8 cellular contexts compared by ENCODE assay signal in genomic region chr20:1391640-1392442, GRCh38. TPM values are rescaled to one million over a fixed set of nuclear protein-coding genes. Genes with fewer than 3 reads are reported as not detected.
DNase-seq lines count a peak whose midpoint lies in the region; ATAC-seq, FAIRE-seq and TF ChIP-seq lines count a peak whose summit lies in the region.

No MANE protein-coding gene starts in this region.

- peaks cover 57% of the 10 kb centered on the region for H3K4me1 ChIP-seq in PC-9 (replicated peaks; ENCODE audit: insufficient read depth)
- peaks cover 53% of the 10 kb centered on the region for H3K4me1 ChIP-seq in HepG2 (ENCODE audit: insufficient read depth, low read length)
- peaks cover 35% of the 10 kb centered on the region for H3K4me1 ChIP-seq in testis

- intact Hi-C loops in PC-9 (cut with micrococcal nuclease; ENCODE audit: unreplicated experiment) (loop anchor here (1.0 to 2.0 kb wide), 3 partner anchors 45 to 75 kb away; partner anchors contain the start of gene NSFL1C), HepG2 (cut with micrococcal nuclease; ENCODE audit: unreplicated experiment) (loop anchor here (2.0 to 10.0 kb wide), 3 partner anchors 45 to 277 kb away; partner anchors contain the start of genes NSFL1C and PSMF1), testis (cut with DNase I; ENCODE audit: low total_unique reads) (loop anchor here (5.0 kb wide), 1 partner anchor 65 kb away; the partner anchor contains the start of gene SDCBP2)

- H2AFZ ChIP-seq in PC-9, result no peak overlapping the region
- H2AFZ ChIP-seq in HepG2 (ENCODE audit: low read length), result no peak overlapping the region

- peaks cover 8% of the 10 kb centered on the region; the same call in 1 of the 2 replicates for H3F3A ChIP-seq in PC-9 (ENCODE audit: insufficient read depth, low read depth)

- CTCF ChIA-PET in PC-9 (lab: Charles Lee), result interaction anchor here (0.7 to 0.8 kb wide), 3 partner anchors 15 to 110 kb away, joined by 6 to 15 read pairs (median 9); no protein-coding TSS in a partner anchor
- CTCF ChIA-PET in HepG2 (lab: Yijun Ruan, JAX; ENCODE audit: low intra/inter-chr PET ratio, low total read pairs), result interaction anchor here (1.0 kb wide), 1 partner anchor 45 kb away, joined by 3 read pairs; no protein-coding TSS in a partner anchor

- no peak for TF ChIP-seq RAD21 in HepG2 (CRISPR knock-in tag; IDR thresholded peaks at IDR 0.05)

- in situ Hi-C loops in HepG2 (cut with HindIII; ENCODE audit: extremely low pct_ligation_motif_present, low pct_unique_long_range_greater_than_20kb), result no loop called here

- TF ChIP-seq CTCF in GM12864 (IDR thresholded peaks at IDR 0.05; ENCODE audit: low read depth, low read length, missing control alignments) (no peak), PC-9 (conservative IDR thresholded peaks at IDR 0.05) (no peak), cardiac fibroblast (IDR thresholded peaks at IDR 0.05; ENCODE audit: low read depth, low read length) (no peak), HepG2 (CRISPR knock-in tag; IDR thresholded peaks at IDR 0.05) (no peak), testis (IDR thresholded peaks at IDR 0.05) (no peak)

- POLR2A ChIA-PET in PC-9 (lab: Charles Lee; ENCODE audit: unreplicated experiment) (interaction anchor here (0.5 to 0.8 kb wide), 3 partner anchors 24 to 1021 kb away, joined by 3 to 42 read pairs (median 27); no protein-coding TSS in a partner anchor), HepG2 (lab: Yijun Ruan, JAX) (interaction anchor here (0.7 to 4.7 kb wide), 8 partner anchors 8 to 241 kb away, joined by 3 to 41 read pairs (median 4); partner anchors contain the start of gene SDCBP2)

- H3K9me3 ChIP-seq in PC-9 (ENCODE audit: insufficient read depth, low read depth) (no peaks in the 10 kb centered on the region), HepG2 (ENCODE audit: low read length) (no peaks in the 10 kb centered on the region), testis (no peaks in the 10 kb centered on the region)

- peaks cover 4% of the 10 kb centered on the region; the same call in 1 of the 2 replicates for H3K36me3 ChIP-seq in PC-9 (ENCODE audit: low read depth)
- peaks cover 4 to 24% of the 10 kb centered on the region in 2 experiments; a peak in 4 of 5 replicates for H3K36me3 ChIP-seq in HepG2 (replicated peaks in 1 of 2; ENCODE audit: control insufficient read depth in 1 of 2, insufficient read depth in 2 of 2, low read length in 2 of 2)
- H3K36me3 ChIP-seq in testis (ENCODE audit: low read depth, missing control alignments), result no peaks in the 10 kb centered on the region

- no peak for TF ChIP-seq POLR2A in HepG2 (IDR thresholded peaks at IDR 0.05; ENCODE audit: insufficient read depth in 1 of 2, low read depth in 2 of 2, low read length in 2 of 2)
- TF ChIP-seq POLR2A in testis (IDR thresholded peaks at IDR 0.05), result no peak

- H3K27me3 ChIP-seq in PC-9 (ENCODE audit: insufficient read depth, low read depth), result no peaks in the 10 kb centered on the region
- H3K27me3 ChIP-seq in HepG2 (ENCODE audit: control insufficient read depth in 1 of 2, insufficient read depth in 2 of 2, low read length in 2 of 2), result peaks cover 0 to 17% of the 10 kb centered on the region in 2 experiments; a peak in 2 of 5 replicates
- H3K27me3 ChIP-seq in testis, result no peaks in the 10 kb centered on the region

- H3K9ac ChIP-seq in HepG2 (ENCODE audit: insufficient read depth, low read depth, low read length), result peak overlapping the region; percentile 89

- no peaks in the 10 kb centered on the region for H3K9me2 ChIP-seq in PC-9 (ENCODE audit: insufficient read depth)

- TSS peak; percentile 38 for BruUV-seq in PC-9 (replicated peaks; lab: Mats Ljungman, UMichigan)
- BruUV-seq in HepG2 (replicated peaks; lab: Mats Ljungman, UMichigan), result no TSS peak

- FAIRE-seq in HepG2 (lab: Jason Lieb, UNC), result no peak

- H3K79me2 ChIP-seq in PC-9 (ENCODE audit: low read depth) (peaks cover 64% of the 10 kb centered on the region), HepG2 (ENCODE audit: insufficient read depth, low read length) (peaks cover 60% of the 10 kb centered on the region)

- H4K20me1 ChIP-seq in PC-9 (ENCODE audit: insufficient read depth), result peaks cover 43% of the 10 kb centered on the region
- peaks cover 47% of the 10 kb centered on the region for H4K20me1 ChIP-seq in HepG2 (ENCODE audit: insufficient read depth, low read length)

- H3K4me2 ChIP-seq in PC-9, result peak overlapping the region; percentile 100
- H3K4me2 ChIP-seq in HepG2 (ENCODE audit: low read depth, low read length), result peak overlapping the region; percentile 99

- WGBS in HepG2 (ENCODE audit: low lambda C conversion rate), result 6% methylated on average over 16 of the region's 16 CpGs
- 4 to 9% methylated on average over 16 of the region's 16 CpGs for WGBS in testis, 2 donors

- H3K4me3 ChIP-seq in GM12864 (ENCODE audit: low read depth, low read length) (peak overlapping the region; percentile 91), PC-9 (peak overlapping the region; percentile 97), cardiac fibroblast (replicated peaks in 1 of 2; ENCODE audit: low read depth in 2 of 2, low read length in 2 of 2) (peak overlapping the region; percentile 86 to 94), HepG2 (replicated peaks in 1 of 3; ENCODE audit: insufficient read depth in 1 of 3, low read depth in 2 of 3, low read length in 3 of 3) (peak overlapping the region; percentile 78 to 91 (median 91)), testis (peak overlapping the region; percentile 90 to 95)

- H3K27ac ChIP-seq in PC-9, result peak overlapping the region; percentile 40; the same call in 1 of the 2 replicates
- peak overlapping the region; percentile 36 for H3K27ac ChIP-seq in HepG2 (ENCODE audit: extremely low read length, insufficient read depth, low read length)
- peak overlapping the region; percentile 28 to 86 for H3K27ac ChIP-seq in testis

- DNase-seq in GM12864 (ENCODE audit: low read depth), result no peak
- no peak for DNase-seq in PC-9
- DNase-seq in cardiac fibroblast (ENCODE audit: low read depth in 2 of 2), result peak; percentile 37 to 82
- no peak for DNase-seq in HepG2 (ENCODE audit: low spot score)
- DNase-seq in testis, result no peak
- DNase-seq in NCI-H2081 treated with DMSO at 0.1 percent for 48 hours (lab: John Stamatoyannopoulos, UW), result no peak

- ATAC-seq in HepG2 (no peak), GM18870 (IDR thresholded peaks at IDR 0.05; ENCODE audit: unreplicated experiment) (no peak), GM18909 (IDR thresholded peaks at IDR 0.05; ENCODE audit: poor library complexity, unreplicated experiment) (no peak)

- TF ChIP-seq EP300 in HepG2 (IDR thresholded peaks at IDR 0.05; ENCODE audit: low read depth in 2 of 2, low read length in 2 of 2), result no peak
- TF ChIP-seq EP300 in HepG2 (CRISPR knock-in tag; IDR thresholded peaks at IDR 0.05; ENCODE audit: borderline replicate concordance), result no peak; the same call in 1 of the 2 replicates

TF ChIP-seq in HepG2, 621 proteins besides CTCF, POLR2A, EP300 and RAD21 (continues in another document):
- 0 out of 2 replicates have a peak, but pooled peaks have one; percentile 35 for TF ChIP-seq ZIK1 (CRISPR knock-in tag; IDR thresholded peaks at IDR 0.05; ENCODE audit: borderline replicate concordance, low read depth)
- peak; percentile 1; the same call in 1 of the 2 replicates for TF ChIP-seq ZNF160 (CRISPR knock-in tag; IDR thresholded peaks at IDR 0.05)
- TF ChIP-seq HNRNPK (IDR thresholded peaks at IDR 0.05; ENCODE audit: low read depth, low read length, poor library complexity, severe bottlenecking), result peak; percentile 64
- 0 out of 2 replicates have a peak, but pooled peaks have one; percentile 4 for TF ChIP-seq MEIS2 (CRISPR knock-in tag; IDR thresholded peaks at IDR 0.05)
- peak; percentile 50; the same call in 1 of the 2 replicates for TF ChIP-seq FOXP4 (CRISPR knock-in tag; IDR thresholded peaks at IDR 0.05)

RNA-seq across cellular contexts. Expression of gene FKBP1A, which starts 1.0 kb away (rescaled TPM):
- total RNA-seq in PC-9 (2021) (248 and 320 TPM in 2 replicates), HepG2 (2016; rRNA removed; fragmentation: Illumina TruSeq; extraction: Trizol) (119 and 188 TPM in 2 replicates), testis (100 to 1,000 TPM in 1 of 2 donors, 10 to 100 TPM in 1; 90.9 to 122 TPM)
- 32.5 and 44.9 TPM in 2 replicates for total RNA-seq in HepG2 (2016; cell fraction: cytosol; rRNA removed; fragmentation: Illumina TruSeq; extraction: Trizol; ENCODE audit: low read depth)
- total RNA-seq in HepG2 (2016; cell fraction: insoluble cytoplasmic fraction; rRNA removed; fragmentation: Illumina TruSeq; extraction: Trizol), result 120 and 187 TPM in 2 replicates
- 119 and 132 TPM in 2 replicates for total RNA-seq in HepG2 (2016; cell fraction: membrane; rRNA removed; fragmentation: Illumina TruSeq; extraction: Trizol)
- total RNA-seq in HepG2 (2016; cell fraction: nucleus; rRNA removed; fragmentation: Illumina TruSeq; extraction: Trizol), result 70.0 and 93.2 TPM in 2 replicates
- polyA plus RNA-seq in HepG2 (2011; rRNA removed) (436 and 468 TPM in 2 replicates), testis (ENCODE audit: insufficient read depth, low read depth, low replicate concordance) (182 TPM)
- polyA plus RNA-seq in HepG2 (2011; cell fraction: cytosol; rRNA removed), result 445 and 560 TPM in 2 replicates
- polyA plus RNA-seq in HepG2 (2011; cell fraction: nucleus; rRNA removed), result 139 and 210 TPM in 2 replicates
- 286 and 329 TPM in 2 replicates for polyA plus RNA-seq in HepG2 (2012)
- polyA plus RNA-seq in HepG2 (2016; cell fraction: cytosol; fragmentation: Illumina TruSeq; extraction: Trizol; ENCODE audit: low read depth), result 115 and 137 TPM in 2 replicates
- 594 and 645 TPM in 2 replicates for polyA plus RNA-seq in HepG2 (2016; cell fraction: insoluble cytoplasmic fraction; fragmentation: Illumina TruSeq; extraction: Trizol; ENCODE audit: low read depth)
- 321 and 333 TPM in 2 replicates for polyA plus RNA-seq in HepG2 (2016; cell fraction: membrane; fragmentation: Illumina TruSeq; extraction: Trizol; ENCODE audit: low read depth)
- 249 and 270 TPM in 2 replicates for polyA plus RNA-seq in HepG2 (2016; cell fraction: nucleus; fragmentation: Illumina TruSeq; extraction: Trizol; ENCODE audit: insufficient read depth, low read depth)
- polyA minus RNA-seq in HepG2 (2011; rRNA and poly(A)+ RNA removed; ENCODE audit: low replicate concordance), result 241 and 466 TPM in 2 replicates
- polyA minus RNA-seq in HepG2 (2011; cell fraction: cytosol; rRNA and poly(A)+ RNA removed), result 119 and 130 TPM in 2 replicates
- 63.7 and 102 TPM in 2 replicates for polyA minus RNA-seq in HepG2 (2011; cell fraction: nucleus; rRNA and poly(A)+ RNA removed)

Comparison
In these comparisons a context has a peak if more than half of its experiments do, and no peak if none do; other contexts are left out.
1. DNase-seq: peak in cardiac fibroblast (2 of 2); none in GM12864 (single experiment), PC-9 (0 of 2), HepG2 (single experiment), testis (single experiment) and NCI-H2081 treated with DMSO at 0.1 percent for 48 hours (single experiment).
2. Peak in every context shown above with its lines, with median percentiles within 50 percentile points of each other: H3K4me3 ChIP-seq and H3K27ac ChIP-seq.